Comparison of ENCODE assay signal across 13 cellular contexts in genomic region chr22:37483050-37483449, GRCh38. TPM values are rescaled to one million over a fixed set of nuclear protein-coding genes. Genes with fewer than 3 reads are reported as not detected.
DNase-seq lines count a peak whose midpoint lies in the region; TF ChIP-seq lines count a peak whose summit lies in the region.
"Had no signal": no experiment of that assay in that cellular context is flagged by ENCODE, and none has a peak within 500 bp of the region (broad histone marks: within the 10 kb centered on the region; RNA-seq: fewer than 3 reads in every experiment).

No MANE protein-coding gene starts in this region.

- H3K27me3 Mint-ChIP-seq in activated CD4-positive, alpha-beta memory T cell treated with anti-CD3 and anti-CD28 coated beads for 36 hours, result no peaks in the 10 kb centered on the region

- POLR2A ChIA-PET in activated CD4-positive, alpha-beta memory T cell treated with anti-CD3 and anti-CD28 coated beads for 36 hours (lab: Charles Lee), result interaction anchor here (1.3 kb wide), 1 partner anchor 11 kb away, joined by 3 read pairs; no protein-coding TSS in a partner anchor

- peaks cover 85% of the 10 kb centered on the region for H3K79me2 ChIP-seq in DOHH2 (ENCODE audit: control insufficient read depth, low read length)
- H3K79me2 ChIP-seq: hepatocyte had no signal

- no peaks in the 10 kb centered on the region for H3K9me2 ChIP-seq in DOHH2 (replicated peaks; ENCODE audit: control insufficient read depth, low read length)

- H3K27ac ChIP-seq in BLaER1 treated with 17β-estradiol and CSF1 and Interleukin-3, amounts not matched to agents 10 nM and 100 nM, result peak overlapping the region; percentile 87 to 99 (median 94); a peak in 21 of 22 replicates
- H3K27ac ChIP-seq in DOHH2 (ENCODE audit: low read depth, low read length), result peak overlapping the region; percentile 94
- no peak overlapping the region for H3K27ac ChIP-seq in mesenchymal stem cell (ENCODE audit: low read length, poor library complexity, severe bottlenecking)
- H3K27ac ChIP-seq: brain microvascular endothelial cell, hepatocyte had no signal

- CTCF ChIA-PET in activated CD4-positive, alpha-beta memory T cell treated with anti-CD3 and anti-CD28 coated beads for 36 hours (lab: Charles Lee), result interaction anchor here (0.6 to 1.8 kb wide), 4 partner anchors 10 to 101 kb away, joined by 3 to 7 read pairs (median 4); no protein-coding TSS in a partner anchor

- peaks cover 24 to 47% (median 33%) of the 10 kb centered on the region in 11 experiments for H3K36me3 ChIP-seq in BLaER1 treated with 17β-estradiol and CSF1 and Interleukin-3, amounts not matched to agents 10 nM and 100 nM
- H3K36me3 ChIP-seq in DOHH2 (ENCODE audit: control insufficient read depth, low read length) (peaks cover 79% of the 10 kb centered on the region), mesenchymal stem cell (ENCODE audit: control insufficient read depth in 1 of 2, insufficient read depth in 2 of 2, low read depth in 1 of 2, low read length in 2 of 2) (peaks cover 0 to 6% of the 10 kb centered on the region in 2 experiments)
- H3K36me3 ChIP-seq: brain microvascular endothelial cell had no signal

- H3K4me3 ChIP-seq in BLaER1 treated with 17β-estradiol and CSF1 and Interleukin-3, amounts not matched to agents 10 nM and 100 nM, result peak overlapping the region; percentile 67 to 87 (median 78); a peak in 19 of 20 replicates
- H3K4me3 ChIP-seq in DOHH2 (ENCODE audit: low read length), result peak overlapping the region; percentile 96
- no peak overlapping the region for H3K4me3 ChIP-seq in mesenchymal stem cell (ENCODE audit: insufficient read depth in 1 of 2, low read depth in 1 of 2, low read length in 2 of 2)
- H3K4me3 ChIP-seq: hepatocyte had no signal

- peaks cover 33 to 51% (median 43%) of the 10 kb centered on the region in 11 experiments; a peak in 18 of 22 replicates for H4K20me1 ChIP-seq in BLaER1 treated with 17β-estradiol and CSF1 and Interleukin-3, amounts not matched to agents 10 nM and 100 nM
- peaks cover 11% of the 10 kb centered on the region; the same call in 1 of the 2 replicates for H4K20me1 ChIP-seq in DOHH2 (ENCODE audit: control insufficient read depth, insufficient read depth, low read depth, low read length)

- intact Hi-C loops in activated CD4-positive, alpha-beta memory T cell treated with anti-CD3 and anti-CD28 coated beads for 36 hours (cut with micrococcal nuclease), result no loop called here

- H3K27ac Mint-ChIP-seq in activated CD4-positive, alpha-beta memory T cell treated with anti-CD3 and anti-CD28 coated beads for 36 hours, result peak overlapping the region; percentile 92

- peak overlapping the region; percentile 35 for H2BK15ac ChIP-seq in mesenchymal stem cell (ENCODE audit: low read depth, poor library complexity, severe bottlenecking)

- peaks cover 49% of the 10 kb centered on the region for H3K4me1 Mint-ChIP-seq in activated CD4-positive, alpha-beta memory T cell treated with anti-CD3 and anti-CD28 coated beads for 36 hours (ENCODE audit: low read depth)

- peaks cover 19% of the 10 kb centered on the region for H3F3A ChIP-seq in DOHH2 (ENCODE audit: control insufficient read depth, insufficient read depth)

- no peak overlapping the region for H2BK5ac ChIP-seq in mesenchymal stem cell (ENCODE audit: low read depth, low read length, poor library complexity, severe bottlenecking)

- H3K9me3 Mint-ChIP-seq in activated CD4-positive, alpha-beta memory T cell treated with anti-CD3 and anti-CD28 coated beads for 36 hours, result no peaks in the 10 kb centered on the region

- H3K79me1 ChIP-seq in mesenchymal stem cell (replicated peaks; ENCODE audit: low read length, poor library complexity, severe bottlenecking), result no peaks in the 10 kb centered on the region

- no peak overlapping the region for H4K91ac ChIP-seq in mesenchymal stem cell (ENCODE audit: low read length)

- H2AFZ ChIP-seq in mesenchymal stem cell (ENCODE audit: low read depth, low read length), result no peak overlapping the region
- H2AFZ ChIP-seq: hepatocyte had no signal

- H3K4me2 ChIP-seq in BLaER1 treated with 17β-estradiol and CSF1 and Interleukin-3, amounts not matched to agents 10 nM and 100 nM, result peak overlapping the region; percentile 96 to 100 (median 99)
- peak overlapping the region; percentile 100 for H3K4me2 ChIP-seq in DOHH2 (ENCODE audit: low read length)
- H3K4me2 ChIP-seq in mesenchymal stem cell (ENCODE audit: low read length, poor library complexity, severe bottlenecking), result no peak overlapping the region
- H3K4me2 ChIP-seq: hepatocyte had no signal

- H3K36me3 Mint-ChIP-seq in activated CD4-positive, alpha-beta memory T cell treated with anti-CD3 and anti-CD28 coated beads for 36 hours, result peaks cover 23% of the 10 kb centered on the region

- no peaks in the 10 kb centered on the region for H3K9me3 ChIP-seq in BLaER1 treated with 17β-estradiol and CSF1 and Interleukin-3, amounts not matched to agents 10 nM and 100 nM (replicated peaks in 1 of 11)
- no peaks in the 10 kb centered on the region for H3K9me3 ChIP-seq in DOHH2 (ENCODE audit: control insufficient read depth, insufficient read depth, low read length)
- H3K9me3 ChIP-seq in mesenchymal stem cell (ENCODE audit: control insufficient read depth, low read length), result no peaks in the 10 kb centered on the region

- no peak overlapping the region for H3K4ac ChIP-seq in mesenchymal stem cell (ENCODE audit: low read depth in 1 of 2, low read length in 2 of 2)

- no peak overlapping the region for H4K8ac ChIP-seq in mesenchymal stem cell (ENCODE audit: low read length)

- H3K9ac ChIP-seq in BLaER1 treated with 17β-estradiol and CSF1 and Interleukin-3, amounts not matched to agents 10 nM and 100 nM, result peak overlapping the region; percentile 86 to 95 (median 91); a peak in 21 of 22 replicates
- no peak overlapping the region for H3K9ac ChIP-seq in mesenchymal stem cell (ENCODE audit: low read length)

- H2BK12ac ChIP-seq in mesenchymal stem cell (ENCODE audit: low read length in 2 of 2), result no peak overlapping the region

- no peak overlapping the region for H3K18ac ChIP-seq in mesenchymal stem cell (ENCODE audit: low read depth in 1 of 2, low read length in 2 of 2)

- no peaks in the 10 kb centered on the region for H3K27me3 ChIP-seq in BLaER1 treated with 17β-estradiol and CSF1 and Interleukin-3, amounts not matched to agents 10 nM and 100 nM
- H3K27me3 ChIP-seq in DOHH2 (ENCODE audit: control insufficient read depth, low read length) (no peaks in the 10 kb centered on the region), mesenchymal stem cell (ENCODE audit: control insufficient read depth in 1 of 2, insufficient read depth in 1 of 2, low read length in 2 of 2) (peaks cover 0 to 63% of the 10 kb centered on the region in 2 experiments)
- H3K27me3 ChIP-seq: brain microvascular endothelial cell, hepatocyte had no signal

- no peak overlapping the region for H3K14ac ChIP-seq in mesenchymal stem cell (ENCODE audit: low read length in 2 of 2)

- peaks cover 60 to 99% (median 81%) of the 10 kb centered on the region in 10 experiments for H3K4me1 ChIP-seq in BLaER1 treated with 17β-estradiol and CSF1 and Interleukin-3, amounts not matched to agents 10 nM and 100 nM
- H3K4me1 ChIP-seq in DOHH2 (ENCODE audit: control insufficient read depth, low read length), result peaks cover 74% of the 10 kb centered on the region
- H3K4me1 ChIP-seq in mesenchymal stem cell (ENCODE audit: control insufficient read depth, insufficient read depth, low read depth, low read length), result peaks cover 17% of the 10 kb centered on the region

- DNase-seq in activated CD4-positive, alpha-beta memory T cell treated with anti-CD3 and anti-CD28 coated beads for 36 hours, result no peak
- DNase-seq in mesenchymal stem cell (no peak), NCI-H82 treated with DMSO at 0.1 percent for 48 hours (lab: John Stamatoyannopoulos, UW; ENCODE audit: unreplicated experiment) (no peak), iPS-NIHi11 (ENCODE audit: low spot score) (no peak), NCI-H345 treated with DMSO at 0.1 percent for 48 hours (lab: John Stamatoyannopoulos, UW; ENCODE audit: unreplicated experiment) (no peak), germinal center (ENCODE audit: low spot score) (no peak)
- DNase-seq: activated CD8-positive, alpha-beta memory T cell treated with anti-CD3 and anti-CD28 coated beads, Interleukin-2, amount 50 U/mL, for 48 hours; brain microvascular endothelial cell; stimulated activated CD4-positive, alpha-beta T cell treated with anti-CD3 and anti-CD28 coated beads, Interleukin-4, amount 100 ng/mL, for 1 hour; T-helper 9 cell had no signal

- peak overlapping the region; percentile 89 for H3K4me3 Mint-ChIP-seq in activated CD4-positive, alpha-beta memory T cell treated with anti-CD3 and anti-CD28 coated beads for 36 hours

- 88% methylated on average over 13 of the region's 13 CpGs for WGBS in mesenchymal stem cell

- TF ChIP-seq CTCF in DOHH2 (IDR thresholded peaks at IDR 0.05; ENCODE audit: low read depth, low read length, poor library complexity, severe bottlenecking), result no peak

- H2AK5ac ChIP-seq in mesenchymal stem cell (ENCODE audit: low read length, severe bottlenecking), result no peak overlapping the region

- H2BK120ac ChIP-seq in mesenchymal stem cell (ENCODE audit: low read depth, low read length), result no peak overlapping the region

- H3K23ac ChIP-seq in mesenchymal stem cell (ENCODE audit: low read length in 2 of 2), result no peak overlapping the region

RNA-seq across cellular contexts. Expression of gene MFNG, which starts 3.1 kb away (rescaled TPM):
- total RNA-seq in activated CD4-positive, alpha-beta memory T cell treated with anti-CD3 and anti-CD28 coated beads for 36 hours, result 100 to 1,000 TPM; 101 to 106 TPM
- 0.06 TPM for polyA plus RNA-seq in mesenchymal stem cell (2013, experiment 1 of 2)
- 0.04 TPM for polyA plus RNA-seq in mesenchymal stem cell (2013, experiment 2 of 2)

RNA-seq across cellular contexts. Expression of gene CARD10, which starts 36.2 kb away (rescaled TPM):
- under 1 TPM in 1 of 2 experiments, not detected in 1; 0.12 TPM for total RNA-seq in activated CD4-positive, alpha-beta memory T cell treated with anti-CD3 and anti-CD28 coated beads for 36 hours
- 3.1 TPM for polyA plus RNA-seq in mesenchymal stem cell (2013, experiment 1 of 2)
- 3.2 TPM for polyA plus RNA-seq in mesenchymal stem cell (2013, experiment 2 of 2)

RNA-seq across cellular contexts. Expression of gene ELFN2, which starts 55.8 kb away (rescaled TPM):
- under 1 TPM; 0.39 to 0.57 TPM for total RNA-seq in activated CD4-positive, alpha-beta memory T cell treated with anti-CD3 and anti-CD28 coated beads for 36 hours
- polyA plus RNA-seq in mesenchymal stem cell (2013, experiment 1 of 2), result 5.2 TPM
- 5.1 TPM for polyA plus RNA-seq in mesenchymal stem cell (2013, experiment 2 of 2)

Comparison
In these comparisons a context has a peak if more than half of its experiments do, and no peak if none do; other contexts are left out.
1. H3K4me3 ChIP-seq: peak in BLaER1 treated with 17β-estradiol and CSF1 and Interleukin-3, amounts not matched to agents 10 nM and 100 nM (10 of 10) and DOHH2 (single experiment); none in mesenchymal stem cell (0 of 2).